ENCODE assay signal across 21 cellular contexts in genomic region chr1:64676386-64676785, GRCh38.
"Had no signal": no experiment of that assay in that cellular context is flagged by ENCODE, and none has a peak within 500 bp of the region (broad histone marks: within the 10 kb centered on the region; RNA-seq: fewer than 3 reads in every experiment).

No MANE protein-coding gene starts in this region.

- DNase-seq: colonic mucosa; cortex of kidney; dorsolateral prefrontal cortex; effector CD4-positive, alpha-beta T cell; effector CD8-positive, alpha-beta T cell; effector memory CD4-positive, alpha-beta T cell; effector memory CD8-positive, alpha-beta T cell; endodermal cell; esophagus squamous epithelium; foreskin keratinocyte; foreskin melanocyte; gastrocnemius medialis; glutamatergic neuron; heart left ventricle; heart right ventricle had no signal

- H3K27ac ChIP-seq: colonic mucosa, coronary artery, dorsolateral prefrontal cortex, epithelial cell of prostate, esophagus muscularis mucosa, esophagus squamous epithelium, foreskin keratinocyte, gastrocnemius medialis, gastroesophageal sphincter, heart left ventricle, heart right ventricle, hepatocyte had no signal

- H3K4me1 ChIP-seq: colonic mucosa, esophagus muscularis mucosa, esophagus squamous epithelium, foreskin keratinocyte, gastroesophageal sphincter had no signal

- H3K4me2 ChIP-seq: hepatocyte had no signal

- H3K9me3 ChIP-seq: colonic mucosa, esophagus muscularis mucosa, esophagus squamous epithelium, gastrocnemius medialis, gastroesophageal sphincter, heart left ventricle, heart right ventricle had no signal

- H3K79me2 ChIP-seq: hepatocyte had no signal

- H2AFZ ChIP-seq: hepatocyte had no signal

- H3K36me3 ChIP-seq: colonic mucosa, gastrocnemius medialis had no signal

- H3K4me3 ChIP-seq: colonic mucosa, coronary artery, dorsolateral prefrontal cortex, esophagus muscularis mucosa, esophagus squamous epithelium, gastrocnemius medialis, gastroesophageal sphincter, heart left ventricle, heart right ventricle, hepatocyte had no signal

- FAIRE-seq: colon had no signal

- H3K27me3 ChIP-seq: colonic mucosa, dorsolateral prefrontal cortex, esophagus muscularis mucosa, esophagus squamous epithelium, foreskin keratinocyte, gastrocnemius medialis, gastroesophageal sphincter, heart left ventricle, heart right ventricle, hepatocyte had no signal
